1 cellular context compared by ENCODE assay signal in genomic region chr13:107721436-107721835, GRCh38.
TF ChIP-seq lines count a peak whose summit lies in the region.

No MANE protein-coding gene starts in this region.

TF ChIP-seq in neural cell, 6 proteins besides CTCF, POLR2A, EP300 and RAD21:
- TF ChIP-seq REST (IDR thresholded peaks at IDR 0.05; ENCODE audit: borderline replicate concordance) (peak; percentile 27), SMC3 (conservative IDR thresholded peaks at IDR 0.05; ENCODE audit: poor library complexity) (no peak), MXI1 (conservative IDR thresholded peaks at IDR 0.05; ENCODE audit: poor library complexity, severe bottlenecking) (peak; percentile 2), POLR2AphosphoS5 (IDR thresholded peaks at IDR 0.05) (peak; percentile 22)
